33 cellular contexts compared by ENCODE assay signal in the genomic region with DNA sequence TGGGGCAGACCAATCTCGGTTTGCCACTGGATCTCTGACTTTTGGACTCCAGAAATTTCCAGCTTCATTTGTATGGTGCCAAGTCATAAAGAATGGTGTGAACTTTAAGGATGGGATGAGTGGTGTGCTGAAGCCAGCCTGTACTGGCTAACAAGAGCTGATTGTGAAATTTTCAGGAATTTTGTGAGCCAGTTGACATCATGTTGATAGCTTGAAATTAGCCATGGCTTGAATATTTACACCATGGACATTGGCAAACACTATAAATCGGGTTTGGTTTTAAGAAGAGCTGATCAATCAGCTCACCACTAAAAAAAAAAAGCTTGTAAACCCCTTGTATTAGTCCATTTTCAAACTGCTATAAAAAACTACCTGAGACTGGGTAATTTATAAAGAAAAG. TPM values are rescaled to one million over a fixed set of nuclear protein-coding genes. Genes with fewer than 3 reads are reported as not detected.
"Had no signal": no experiment of that assay in that cellular context is flagged by ENCODE, and none has a peak within 500 bp of the region (broad histone marks: within the 10 kb centered on the region; RNA-seq: fewer than 3 reads in every experiment).

No MANE protein-coding gene starts in this region.

- H3K36me3 ChIP-seq: esophagus squamous epithelium, gastrocnemius medialis, pancreas, prostate gland, sigmoid colon, suprapubic skin, tibial nerve had no signal

- H2AFZ ChIP-seq: hepatocyte had no signal

- DNase-seq: activated B cell treated with CpG ODN at 0.5 μM for 24 hours; activated CD4-positive, alpha-beta T cell treated with anti-CD3 and anti-CD28 coated beads, Interleukin-2, amount 50 U/mL, for 1 hour; activated CD8-positive, alpha-beta T cell treated with anti-CD3 and anti-CD28 coated beads for 36 hours; activated gamma-delta T cell treated with Interleukin-2 at 50 U/mL for 16 hours; activated naive CD4-positive, alpha-beta T cell treated with anti-CD3 and anti-CD28 coated beads, Interleukin-2, amount 50 U/mL, for 16 hours; activated T-cell treated with anti-CD3 and anti-CD28 coated beads, Interleukin-2, amount 50 U/mL, for 4 hours; amygdala; dermis blood vessel endothelial cell; effector CD4-positive, alpha-beta T cell; esophagus squamous epithelium; gastrocnemius medialis; left cardiac atrium; left ventricle myocardium superior; naive thymus-derived CD4-positive, alpha-beta T cell; nucleus accumbens; pancreas; sigmoid colon; stimulated activated CD4-positive, alpha-beta T cell treated with anti-CD3 and anti-CD28 coated beads, Interleukin-1b, Interleukin-23, amount 100 ng/mL, for 48 hours; stimulated activated CD4-positive, alpha-beta T cell treated with anti-CD3 and anti-CD28 coated beads, Interleukin-4, amount 100 ng/mL, for 4 hours; stimulated activated CD8-positive, alpha-beta memory T cell treated with anti-CD3 and anti-CD28 coated beads, Interleukin-4, amount 100 ng/mL, for 48 hours; stimulated activated naive B cell treated with anti-CD40 and anti-IgM and Interleukin-4, amounts not matched to agents 10 μg/mL and 1 μg/mL and 100 μg/mL, for 72 hours; T-helper 2 cell had no signal

- H3K27ac ChIP-seq: epithelial cell of prostate, esophagus squamous epithelium, gastrocnemius medialis, hepatocyte, pancreas, prostate gland, sigmoid colon, suprapubic skin, tibial nerve had no signal

- H3K4me1 ChIP-seq: gastrocnemius medialis, pancreas, prostate gland, sigmoid colon, tibial nerve had no signal

- H3K79me2 ChIP-seq: hepatocyte had no signal

- ATAC-seq: activated CD8-positive, alpha-beta T cell treated with anti-CD3 and anti-CD28 coated beads for 36 hours; activated T-cell treated with anti-CD3 and anti-CD28 coated beads, Interleukin-2, amount 50 U/mL, for 4 hours; activated T-helper 17 cell treated with anti-CD3 and anti-CD28 coated beads, Interleukin-2, amount 50 U/mL, for 72 hours; gastrocnemius medialis; left cardiac atrium; left ventricle myocardium superior; naive thymus-derived CD4-positive, alpha-beta T cell; pancreas; stimulated activated naive B cell treated with anti-CD40 and anti-IgM and Interleukin-4, amounts not matched to agents 10 μg/mL and 1 μg/mL and 100 μg/mL, for 72 hours had no signal

- H3K9me3 ChIP-seq: esophagus squamous epithelium, gastrocnemius medialis, pancreas, prostate gland, sigmoid colon, suprapubic skin, tibial nerve had no signal

- H3K27me3 ChIP-seq: esophagus squamous epithelium, gastrocnemius medialis, hepatocyte, pancreas, sigmoid colon, suprapubic skin, tibial nerve had no signal

- H3K4me3 ChIP-seq: esophagus squamous epithelium, gastrocnemius medialis, hepatocyte, pancreas, prostate gland, sigmoid colon, smooth muscle cell, suprapubic skin, tibial nerve had no signal

- H3K4me2 ChIP-seq: hepatocyte, smooth muscle cell had no signal

RNA-seq across cellular contexts. Expression of gene MYH16, which starts 14.1 kb away (rescaled TPM):
- total RNA-seq: activated B cell treated with CpG ODN at 0.5 μM for 24 hours; activated CD8-positive, alpha-beta T cell treated with anti-CD3 and anti-CD28 coated beads for 36 hours; activated T-cell treated with anti-CD3 and anti-CD28 coated beads, Interleukin-2, amount 50 U/mL, for 4 hours; activated T-helper 17 cell treated with anti-CD3 and anti-CD28 coated beads, Interleukin-2, amount 50 U/mL, for 72 hours; dermis blood vessel endothelial cell; gastrocnemius medialis; left cardiac atrium; left ventricle myocardium superior; lung microvascular endothelial cell; naive thymus-derived CD4-positive, alpha-beta T cell; neural crest cell; sigmoid colon; smooth muscle cell; suprapubic skin; tibial nerve; ureter had no signal

RNA-seq across cellular contexts. Expression of gene KPNA7, which starts 50.6 kb away (rescaled TPM):
- total RNA-seq: activated B cell treated with CpG ODN at 0.5 μM for 24 hours; activated T-cell treated with anti-CD3 and anti-CD28 coated beads, Interleukin-2, amount 50 U/mL, for 4 hours; activated T-helper 17 cell treated with anti-CD3 and anti-CD28 coated beads, Interleukin-2, amount 50 U/mL, for 72 hours; dermis blood vessel endothelial cell; gastrocnemius medialis; left cardiac atrium; left ventricle myocardium superior; lung microvascular endothelial cell; mesothelial cell of epicardium; naive thymus-derived CD4-positive, alpha-beta T cell; neural crest cell; sigmoid colon; smooth muscle cell; suprapubic skin; ureter had no signal
